In the genomic region with DNA sequence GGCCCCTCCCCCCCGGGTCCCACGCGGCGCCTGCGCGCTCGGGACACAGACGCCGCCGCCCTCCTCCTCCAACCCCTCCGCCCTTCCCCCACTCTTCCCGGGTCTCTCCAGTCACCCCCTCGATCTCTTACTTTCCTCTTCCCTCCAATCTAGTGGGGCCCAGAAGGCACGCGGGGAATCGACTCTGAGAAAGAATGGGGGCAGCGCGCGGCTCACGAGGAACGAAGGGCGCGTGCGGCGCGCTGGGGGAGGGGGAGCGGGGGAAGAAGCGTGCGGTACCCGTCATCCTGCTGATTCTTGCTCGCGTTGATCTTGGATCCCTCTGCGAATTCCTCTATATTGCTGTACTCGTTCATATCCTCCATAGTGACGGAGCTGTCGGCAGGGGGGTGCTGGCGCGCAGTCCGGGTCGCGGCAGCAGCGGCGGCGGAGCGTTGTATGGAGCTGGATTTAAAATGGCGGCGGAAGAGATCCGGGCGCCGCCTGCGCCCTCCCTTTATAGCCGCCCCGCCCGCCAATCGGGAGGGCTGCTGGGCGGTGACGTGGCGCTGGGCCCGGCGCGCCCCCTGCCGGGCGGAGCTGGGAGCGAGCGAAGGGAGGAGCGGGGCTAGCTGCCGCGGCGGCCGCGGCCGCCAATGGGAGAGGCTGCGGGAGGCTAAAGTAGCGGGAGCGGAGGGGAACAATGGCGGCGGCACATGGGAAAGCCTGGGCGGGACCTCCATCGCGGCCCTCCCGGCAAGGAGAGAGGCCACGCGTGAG, we compare ENCODE assay signal across 7 cellular contexts. TPM values are rescaled to one million over a fixed set of nuclear protein-coding genes. Genes with fewer than 3 reads are reported as not detected.
DNase-seq lines count a peak whose midpoint lies in the region; ATAC-seq and TF ChIP-seq lines count a peak whose summit lies in the region.

No MANE protein-coding gene starts in this region.

- ATAC-seq in GM18502 (IDR thresholded peaks at IDR 0.05; ENCODE audit: poor library complexity, unreplicated experiment) (peak; percentile 57), HG02943 (IDR thresholded peaks at IDR 0.05; ENCODE audit: low read depth, unreplicated experiment) (peak; percentile 47), T-helper 17 cell (peak; percentile 68)

- H3K27ac Mint-ChIP-seq in T-helper 17 cell = peak overlapping the region; percentile 97

- H3K4me1 Mint-ChIP-seq in T-helper 17 cell = peaks cover 46% of the 10 kb centered on the region

- no peaks in the 10 kb centered on the region for H3K9me3 ChIP-seq in T-helper 17 cell (ENCODE audit: control insufficient read depth, low read length, poor library complexity, severe bottlenecking)

- peak overlapping the region; percentile 98 for H3K4me3 Mint-ChIP-seq in T-helper 17 cell

- H3K36me3 Mint-ChIP-seq in T-helper 17 cell (ENCODE audit: low read depth) = peaks cover 7% of the 10 kb centered on the region

- peak; percentile 66 for TF ChIP-seq CTCF in retinal pigment epithelial cell (conservative IDR thresholded peaks at IDR 0.05; ENCODE audit: low read depth, low read length)

- peak; percentile 84 for DNase-seq in NCI-H1694 treated with DMSO at 0.1 percent for 48 hours (lab: John Stamatoyannopoulos, UW)
- DNase-seq in T-helper 17 cell = peak; percentile 94 to 96 (median 95)
- peak; percentile 14 to 95 (median 87) for DNase-seq in anterior cingulate cortex (lab: John Stamatoyannopoulos, UW)
- peak; percentile 94 for DNase-seq in hepatic stellate cell (ENCODE audit: low spot score)
- no peak for DNase-seq in retinal pigment epithelial cell (ENCODE audit: low read depth)

- peak overlapping the region; percentile 99 for H3K4me3 ChIP-seq in retinal pigment epithelial cell (ENCODE audit: low read length)

- no peaks in the 10 kb centered on the region for H3K27me3 Mint-ChIP-seq in T-helper 17 cell

RNA-seq across cellular contexts. Expression of gene HNRNPDL, which starts 1.1 kb away (rescaled TPM):
- total RNA-seq in T-helper 17 cell = 100 to 1,000 TPM; 339 to 360 TPM

RNA-seq across cellular contexts. Expression of gene ENOPH1, which starts 1.2 kb away (rescaled TPM):
- 10 to 100 TPM; 18.3 to 22.4 TPM for total RNA-seq in T-helper 17 cell

RNA-seq across cellular contexts. Expression of gene HNRNPD, which starts 55.4 kb away (rescaled TPM):
- 100 to 1,000 TPM; 212 to 226 TPM for total RNA-seq in T-helper 17 cell
